Comparison of ENCODE assay signal across 23 cellular contexts in genomic region chr4:108793413-108793812, GRCh38. TPM values are rescaled to one million over a fixed set of nuclear protein-coding genes. Genes with fewer than 3 reads are reported as not detected.
A peak's percentile ranks its signal among the peaks of the same experiment; 100 is the strongest.
DNase-seq lines count a peak whose midpoint lies in the region; FAIRE-seq and TF ChIP-seq lines count a peak whose summit lies in the region.
"Had no signal": no experiment of that assay in that cellular context is flagged by ENCODE, and none has a peak within 500 bp of the region (broad histone marks: within the 10 kb centered on the region; RNA-seq: fewer than 3 reads in every experiment).

No MANE protein-coding gene starts in this region.

- no peak overlapping the region for H3K4me2 ChIP-seq in GM23248 (ENCODE audit: unreplicated experiment)
- H3K4me2 ChIP-seq in astrocyte (ENCODE audit: low read length): no peak overlapping the region
- no peak overlapping the region for H3K4me2 ChIP-seq in osteoblast (ENCODE audit: insufficient read depth, low read length)

- H3K36me3 ChIP-seq in GM23248 (ENCODE audit: low read depth) (no peaks in the 10 kb centered on the region), astrocyte (ENCODE audit: insufficient read depth, low read length) (no peaks in the 10 kb centered on the region), osteoblast (ENCODE audit: insufficient read depth, low read length) (no peaks in the 10 kb centered on the region)
- H3K36me3 ChIP-seq: BE2C, Peyer's patch had no signal

- FAIRE-seq in astrocyte (lab: Jason Lieb, UNC): no peak
- FAIRE-seq: A204.1, HTR-8/SVneo had no signal

- H3K27ac ChIP-seq in GM23248: no peak overlapping the region
- H3K27ac ChIP-seq in astrocyte (ENCODE audit: low read depth, low read length): no peak overlapping the region
- H3K27ac ChIP-seq in osteoblast (ENCODE audit: low read depth, low read length): no peak overlapping the region
- H3K27ac ChIP-seq: HL-60, Peyer's patch had no signal

- H3K27ac Mint-ChIP-seq in astrocyte (ENCODE audit: unreplicated experiment): peak overlapping the region; percentile 48
- H3K27ac Mint-ChIP-seq: H9, IgD-negative memory B cell had no signal

- no peak overlapping the region for H3K9ac ChIP-seq in GM23248
- H3K9ac ChIP-seq in astrocyte (ENCODE audit: low read length): no peak overlapping the region

- H3K4me3 ChIP-seq in GM23248 (no peak overlapping the region), astrocyte (ENCODE audit: insufficient read depth, low read depth, low read length) (no peak overlapping the region), osteoblast (ENCODE audit: insufficient read depth, low read length) (no peak overlapping the region)
- H3K4me3 ChIP-seq: Peyer's patch had no signal

- TF ChIP-seq CTCF in astrocyte (IDR thresholded peaks at IDR 0.05; ENCODE audit: insufficient read depth, low read depth, low read length) (no peak), osteoblast (IDR thresholded peaks at IDR 0.05; ENCODE audit: extremely low read depth, low read depth, low read length) (no peak)

- H3K4me1 ChIP-seq in GM23248 (ENCODE audit: insufficient read depth) (peaks cover 14% of the 10 kb centered on the region), astrocyte (ENCODE audit: insufficient read depth, low read length) (no peaks in the 10 kb centered on the region), osteoblast (ENCODE audit: insufficient read depth, low read length) (peaks cover 4% of the 10 kb centered on the region)
- H3K4me1 ChIP-seq: BE2C, Peyer's patch had no signal

- H3K4me3 Mint-ChIP-seq in astrocyte (ENCODE audit: unreplicated experiment): no peak overlapping the region
- H3K4me3 Mint-ChIP-seq: H9, IgD-negative memory B cell had no signal

- H4K20me1 ChIP-seq in GM23248 (ENCODE audit: insufficient read depth) (no peaks in the 10 kb centered on the region), astrocyte (ENCODE audit: insufficient read depth, low read length) (no peaks in the 10 kb centered on the region), osteoblast (ENCODE audit: insufficient read depth, low read length) (no peaks in the 10 kb centered on the region)

- H2AFZ ChIP-seq in GM23248 (no peak overlapping the region), astrocyte (ENCODE audit: low read depth, low read length) (no peak overlapping the region), osteoblast (ENCODE audit: low read length) (no peak overlapping the region)

- H3K9me3 Mint-ChIP-seq in astrocyte (ENCODE audit: unreplicated experiment): no peaks in the 10 kb centered on the region
- H3K9me3 Mint-ChIP-seq: H9, IgD-negative memory B cell had no signal

- peak; percentile 22 for DNase-seq in GM23248
- peak; percentile 35 for DNase-seq in astrocyte (ENCODE audit: low read depth)
- DNase-seq in kidney glomerular epithelial cell (lab: John Stamatoyannopoulos, UW): peak; percentile 4
- peak; percentile 18 for DNase-seq in osteoblast (ENCODE audit: insufficient read length, low spot score, missing footprints)
- DNase-seq in HT-29 (ENCODE audit: low spot score): no peak
- no peak for DNase-seq in T-helper 2 cell
- DNase-seq in NCI-H2227 treated with DMSO at 0.1 percent for 48 hours (lab: John Stamatoyannopoulos, UW): no peak
- DNase-seq: BE2C, H9, Karpas-422, NCI-H1092, NCI-H1436, NCI-H1930, NCI-H345, NCI-H524, NCI-H774, Peyer's patch had no signal

- no peaks in the 10 kb centered on the region for H3K79me2 ChIP-seq in GM23248 (ENCODE audit: insufficient read depth)
- no peaks in the 10 kb centered on the region for H3K79me2 ChIP-seq in astrocyte (ENCODE audit: insufficient read depth, low read length)
- no peaks in the 10 kb centered on the region for H3K79me2 ChIP-seq in osteoblast (ENCODE audit: insufficient read depth, low read length)

- whole genome bisulfite sequencing in GM23248 (ENCODE audit: low coverage in 1 of 2, low lambda C conversion rate in 2 of 2, missing lambda C conversion rate in 2 of 2), 2 experiments: 94 to 96% methylated on average over 1 of the region's 1 CpG

- peaks cover 16% of the 10 kb centered on the region for H3K4me1 Mint-ChIP-seq in astrocyte (ENCODE audit: low read depth, unreplicated experiment)
- H3K4me1 Mint-ChIP-seq: H9, IgD-negative memory B cell had no signal

- in situ Hi-C loops in GM23248 (cut with MboI): no loop called here

- H3K36me3 Mint-ChIP-seq in astrocyte (ENCODE audit: low read depth, unreplicated experiment): no peaks in the 10 kb centered on the region
- H3K36me3 Mint-ChIP-seq: IgD-negative memory B cell had no signal

- H3K9me3 ChIP-seq in GM23248 (ENCODE audit: low read depth) (no peaks in the 10 kb centered on the region), astrocyte (ENCODE audit: insufficient read depth, low read depth, low read length) (no peaks in the 10 kb centered on the region), osteoblast (ENCODE audit: low read depth, low read length) (no peaks in the 10 kb centered on the region)
- H3K9me3 ChIP-seq: BE2C, Peyer's patch had no signal

- H3K27me3 ChIP-seq in GM23248 (replicated peaks; ENCODE audit: insufficient read depth): no peaks in the 10 kb centered on the region
- H3K27me3 ChIP-seq in astrocyte (ENCODE audit: insufficient read depth, low read length): no peaks in the 10 kb centered on the region
- H3K27me3 ChIP-seq in osteoblast (ENCODE audit: insufficient read depth, low read length): no peaks in the 10 kb centered on the region
- H3K27me3 ChIP-seq: BE2C, Peyer's patch had no signal

- no peaks in the 10 kb centered on the region; the same call in 1 of the 2 replicates for H3F3A ChIP-seq in GM23248 (ENCODE audit: insufficient read depth)

- H3K9me2 ChIP-seq in GM23248 (ENCODE audit: insufficient read depth): no peaks in the 10 kb centered on the region

- H3K27me3 Mint-ChIP-seq in astrocyte (ENCODE audit: low read depth, unreplicated experiment): no peaks in the 10 kb centered on the region
- H3K27me3 Mint-ChIP-seq: IgD-negative memory B cell had no signal

RNA-seq across cellular contexts. Expression of gene ETNPPL, which starts 30.6 kb away (rescaled TPM):
- not detected in 2 replicates for total RNA-seq in GM23248 (2014; rRNA removed; shearing (Covaris generic))
- not detected in 2 replicates for polyA plus RNA-seq in GM23248 (2016; fragmentation: Nextera tagmentation; extraction: Ambion mirVana)
- not detected in 2 replicates for total RNA-seq in astrocyte
- total RNA-seq in osteoblast: not detected in 2 replicates
- not detected in 2 replicates for total RNA-seq in HT-29 (2014; rRNA removed; shearing (Covaris generic))
- total RNA-seq: MCF 10A, OCI-LY7, Peyer's patch had no signal
- polyA plus RNA-seq: IgD-negative memory B cell had no signal

Comparison
In these comparisons a context has a peak if more than half of its experiments do, and no peak if none do; other contexts are left out.
1. DNase-seq: peak in GM23248 (single experiment), astrocyte (single experiment), kidney glomerular epithelial cell (single experiment) and osteoblast (single experiment); none in HT-29 (single experiment), T-helper 2 cell (0 of 5) and NCI-H2227 treated with DMSO at 0.1 percent for 48 hours (single experiment).